13 cellular contexts compared by ENCODE assay signal in genomic region chr2:183291436-183291835, GRCh38.
"Had no signal": no experiment of that assay in that cellular context is flagged by ENCODE, and none has a peak within 500 bp of the region (broad histone marks: within the 10 kb centered on the region; RNA-seq: fewer than 3 reads in every experiment).

No MANE protein-coding gene starts in this region.

- H3K4me3 ChIP-seq: adrenal gland, left lung, prostate gland, right atrium auricular region, transverse colon, uterus had no signal

- ATAC-seq: activated CD4-positive, alpha-beta T cell treated with anti-CD3 and anti-CD28 coated beads for 36 hours; activated naive CD4-positive, alpha-beta T cell treated with anti-CD3 and anti-CD28 coated beads, Interleukin-2, amount 50 U/mL, for 72 hours; left lung; stimulated activated naive CD8-positive, alpha-beta T cell treated with anti-CD3 and anti-CD28 coated beads, Interleukin-15, Interleukin-2, amounts not matched to agents 100 U/mL and 50 U/mL, for 24 hours had no signal

- H3K27ac ChIP-seq: adrenal gland, epithelial cell of prostate, left lung, prostate gland, right atrium auricular region, transverse colon, uterus had no signal

- DNase-seq: activated CD4-positive, alpha-beta T cell treated with anti-CD3 and anti-CD28 coated beads for 36 hours; activated CD4-positive, alpha-beta T cell treated with anti-CD3 and anti-CD28 coated beads, Interleukin-2, amount 50 U/mL, for 48 hours; activated gamma-delta T cell treated with Interleukin-2 at 50 U/mL for 16 hours; adrenal gland; effector memory CD4-positive, alpha-beta T cell; left lung; stimulated activated naive CD8-positive, alpha-beta T cell treated with anti-CD3 and anti-CD28 coated beads, Interleukin-15, Interleukin-2, amounts not matched to agents 100 U/mL and 50 U/mL, for 24 hours; transverse colon; uterus had no signal

- H3K4me1 ChIP-seq: adrenal gland, left lung, prostate gland, right atrium auricular region, transverse colon, uterus had no signal

- H3K9me3 ChIP-seq: adrenal gland, prostate gland, right atrium auricular region, transverse colon, uterus had no signal

- H3K36me3 ChIP-seq: adrenal gland, left lung, prostate gland, right atrium auricular region, transverse colon, uterus had no signal

- H3K27me3 ChIP-seq: adrenal gland, left lung, right atrium auricular region, transverse colon, uterus had no signal
